1 cellular context compared by ENCODE assay signal in the genomic region with DNA sequence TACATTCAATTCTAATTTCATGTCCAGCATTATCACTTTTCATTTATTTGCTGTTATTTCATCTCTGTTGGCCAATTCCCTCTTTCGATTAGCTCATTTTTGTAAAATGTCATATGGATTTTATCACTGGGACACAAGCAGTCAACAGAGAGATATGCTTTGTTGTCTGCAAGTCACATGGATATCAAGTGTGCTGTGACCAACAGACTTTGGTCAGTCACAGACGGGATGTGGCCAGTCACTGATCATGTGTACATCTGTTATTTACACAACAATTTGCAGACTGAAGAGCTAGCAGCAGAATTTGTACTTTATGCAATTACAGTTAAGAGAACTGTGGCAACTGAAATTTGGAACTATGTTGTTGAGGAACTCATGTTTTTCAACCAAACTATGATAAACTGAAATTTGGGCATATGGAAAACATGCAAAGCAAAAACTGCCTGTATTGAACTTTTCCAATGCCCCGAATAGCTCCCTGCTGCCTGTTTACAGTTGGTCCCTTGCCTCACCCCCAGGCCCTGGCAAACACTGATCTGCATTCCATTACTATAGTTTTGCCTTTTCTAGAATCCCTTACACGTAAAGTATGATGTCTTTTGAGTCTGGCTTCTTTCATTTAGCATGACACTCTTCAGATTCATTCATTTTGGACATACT.
TF ChIP-seq lines count a peak whose summit lies in the region.

No MANE protein-coding gene starts in this region.

TF ChIP-seq in K562, 482 proteins besides CTCF, POLR2A, EP300 and RAD21 (continued from another document and continues in another):
- TF ChIP-seq, protein P1, sequence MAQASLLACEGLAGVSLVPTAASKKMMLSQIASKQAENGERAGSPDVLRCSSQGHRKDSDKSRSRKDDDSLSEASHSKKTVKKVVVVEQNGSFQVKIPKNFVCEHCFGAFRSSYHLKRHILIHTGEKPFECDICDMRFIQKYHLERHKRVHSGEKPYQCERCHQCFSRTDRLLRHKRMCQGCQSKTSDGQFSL (CRISPR knock-in tag; IDR thresholded peaks at IDR 0.05) = no peak
- TF ChIP-seq, protein P1 (tag; IDR thresholded peaks at IDR 0.05) = no peak
- peak; percentile 69 for TF ChIP-seq TAL1 (IDR thresholded peaks at IDR 0.05)
- TF ChIP-seq NFXL1 (CRISPR knock-in tag; IDR thresholded peaks at IDR 0.05) = no peak
- peak; percentile 81 for TF ChIP-seq L3MBTL2 (IDR thresholded peaks at IDR 0.05)
- TF ChIP-seq ZNF224 (CRISPR knock-in tag; IDR thresholded peaks at IDR 0.05) = no peak
- no peak for TF ChIP-seq ILF3 (IDR thresholded peaks at IDR 0.05; ENCODE audit: borderline replicate concordance)
- no peak for TF ChIP-seq POLR2AphosphoS2 (IDR thresholded peaks at IDR 0.05; ENCODE audit: low read length)
- TF ChIP-seq BRF1 (IDR thresholded peaks at IDR 0.05; ENCODE audit: borderline replicate concordance, extremely low read depth, insufficient read length) = no peak
- peak; percentile 88 for TF ChIP-seq SMAD4 (CRISPR knock-in tag; conservative IDR thresholded peaks at IDR 0.05)
- TF ChIP-seq RUNX1 (IDR thresholded peaks at IDR 0.05; ENCODE audit: low read depth) = no peak
- TF ChIP-seq ZSCAN32 (CRISPR knock-in tag; IDR thresholded peaks at IDR 0.05) = no peak
- TF ChIP-seq CBFA2T2 (conservative IDR thresholded peaks at IDR 0.05) = peak; percentile 73
- no peak for TF ChIP-seq THAP7 (CRISPR knock-in tag; IDR thresholded peaks at IDR 0.05)
- no peak for TF ChIP-seq CEBPG (CRISPR knock-in tag; IDR thresholded peaks at IDR 0.05)
- peak; percentile 85 to 92 for TF ChIP-seq CEBPG (tag; conservative IDR thresholded peaks at IDR 0.05 in 1 of 2, IDR thresholded peaks at IDR 0.05 in 1 of 2)
- no peak for TF ChIP-seq RHOXF2B (CRISPR knock-in tag; conservative IDR thresholded peaks at IDR 0.05)
- TF ChIP-seq CC2D1A (IDR thresholded peaks at IDR 0.05) = no peak
- no peak for TF ChIP-seq MBD2 (IDR thresholded peaks at IDR 0.05; ENCODE audit: borderline replicate concordance, low read depth)
- no peak for TF ChIP-seq KDM1A (IDR thresholded peaks at IDR 0.05)
- TF ChIP-seq, protein P2, sequence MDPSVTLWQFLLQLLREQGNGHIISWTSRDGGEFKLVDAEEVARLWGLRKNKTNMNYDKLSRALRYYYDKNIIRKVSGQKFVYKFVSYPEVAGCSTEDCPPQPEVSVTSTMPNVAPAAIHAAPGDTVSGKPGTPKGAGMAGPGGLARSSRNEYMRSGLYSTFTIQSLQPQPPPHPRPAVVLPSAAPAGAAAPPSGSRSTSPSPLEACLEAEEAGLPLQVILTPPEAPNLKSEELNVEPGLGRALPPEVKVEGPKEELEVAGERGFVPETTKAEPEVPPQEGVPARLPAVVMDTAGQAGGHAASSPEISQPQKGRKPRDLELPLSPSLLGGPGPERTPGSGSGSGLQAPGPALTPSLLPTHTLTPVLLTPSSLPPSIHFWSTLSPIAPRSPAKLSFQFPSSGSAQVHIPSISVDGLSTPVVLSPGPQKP (CRISPR knock-in tag; IDR thresholded peaks at IDR 0.05) = no peak
- no peak for TF ChIP-seq ZNF699 (CRISPR knock-in tag; IDR thresholded peaks at IDR 0.05; ENCODE audit: insufficient replicate concordance)
- no peak for TF ChIP-seq NCOA4 (IDR thresholded peaks at IDR 0.05; ENCODE audit: partially characterized antibody)
- no peak for TF ChIP-seq SNIP1 (IDR thresholded peaks at IDR 0.05; ENCODE audit: low read depth)
- TF ChIP-seq ZNF830 (CRISPR knock-in tag; IDR thresholded peaks at IDR 0.05) = no peak
- TF ChIP-seq EHMT2 (IDR thresholded peaks at IDR 0.05) = 0 out of 2 replicates have a peak, but pooled peaks have one; percentile 36
- TF ChIP-seq SIN3A (IDR thresholded peaks at IDR 0.05; ENCODE audit: borderline replicate concordance in 2 of 2, control insufficient read depth in 1 of 2, low read depth in 2 of 2, low read length in 2 of 2) = no peak
- TF ChIP-seq, protein P3, sequence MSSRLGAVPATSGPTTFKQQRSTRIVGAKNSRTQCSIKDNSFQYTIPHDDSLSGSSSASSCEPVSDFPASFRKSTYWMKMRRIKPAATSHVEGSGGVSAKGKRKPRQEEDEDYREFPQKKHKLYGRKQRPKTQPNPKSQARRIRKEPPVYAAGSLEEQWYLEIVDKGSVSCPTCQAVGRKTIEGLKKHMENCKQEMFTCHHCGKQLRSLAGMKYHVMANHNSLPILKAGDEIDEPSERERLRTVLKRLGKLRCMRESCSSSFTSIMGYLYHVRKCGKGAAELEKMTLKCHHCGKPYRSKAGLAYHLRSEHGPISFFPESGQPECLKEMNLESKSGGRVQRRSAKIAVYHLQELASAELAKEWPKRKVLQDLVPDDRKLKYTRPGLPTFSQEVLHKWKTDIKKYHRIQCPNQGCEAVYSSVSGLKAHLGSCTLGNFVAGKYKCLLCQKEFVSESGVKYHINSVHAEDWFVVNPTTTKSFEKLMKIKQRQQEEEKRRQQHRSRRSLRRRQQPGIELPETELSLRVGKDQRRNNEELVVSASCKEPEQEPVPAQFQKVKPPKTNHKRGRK (tag; IDR thresholded peaks at IDR 0.05) = no peak
- TF ChIP-seq, protein P4, sequence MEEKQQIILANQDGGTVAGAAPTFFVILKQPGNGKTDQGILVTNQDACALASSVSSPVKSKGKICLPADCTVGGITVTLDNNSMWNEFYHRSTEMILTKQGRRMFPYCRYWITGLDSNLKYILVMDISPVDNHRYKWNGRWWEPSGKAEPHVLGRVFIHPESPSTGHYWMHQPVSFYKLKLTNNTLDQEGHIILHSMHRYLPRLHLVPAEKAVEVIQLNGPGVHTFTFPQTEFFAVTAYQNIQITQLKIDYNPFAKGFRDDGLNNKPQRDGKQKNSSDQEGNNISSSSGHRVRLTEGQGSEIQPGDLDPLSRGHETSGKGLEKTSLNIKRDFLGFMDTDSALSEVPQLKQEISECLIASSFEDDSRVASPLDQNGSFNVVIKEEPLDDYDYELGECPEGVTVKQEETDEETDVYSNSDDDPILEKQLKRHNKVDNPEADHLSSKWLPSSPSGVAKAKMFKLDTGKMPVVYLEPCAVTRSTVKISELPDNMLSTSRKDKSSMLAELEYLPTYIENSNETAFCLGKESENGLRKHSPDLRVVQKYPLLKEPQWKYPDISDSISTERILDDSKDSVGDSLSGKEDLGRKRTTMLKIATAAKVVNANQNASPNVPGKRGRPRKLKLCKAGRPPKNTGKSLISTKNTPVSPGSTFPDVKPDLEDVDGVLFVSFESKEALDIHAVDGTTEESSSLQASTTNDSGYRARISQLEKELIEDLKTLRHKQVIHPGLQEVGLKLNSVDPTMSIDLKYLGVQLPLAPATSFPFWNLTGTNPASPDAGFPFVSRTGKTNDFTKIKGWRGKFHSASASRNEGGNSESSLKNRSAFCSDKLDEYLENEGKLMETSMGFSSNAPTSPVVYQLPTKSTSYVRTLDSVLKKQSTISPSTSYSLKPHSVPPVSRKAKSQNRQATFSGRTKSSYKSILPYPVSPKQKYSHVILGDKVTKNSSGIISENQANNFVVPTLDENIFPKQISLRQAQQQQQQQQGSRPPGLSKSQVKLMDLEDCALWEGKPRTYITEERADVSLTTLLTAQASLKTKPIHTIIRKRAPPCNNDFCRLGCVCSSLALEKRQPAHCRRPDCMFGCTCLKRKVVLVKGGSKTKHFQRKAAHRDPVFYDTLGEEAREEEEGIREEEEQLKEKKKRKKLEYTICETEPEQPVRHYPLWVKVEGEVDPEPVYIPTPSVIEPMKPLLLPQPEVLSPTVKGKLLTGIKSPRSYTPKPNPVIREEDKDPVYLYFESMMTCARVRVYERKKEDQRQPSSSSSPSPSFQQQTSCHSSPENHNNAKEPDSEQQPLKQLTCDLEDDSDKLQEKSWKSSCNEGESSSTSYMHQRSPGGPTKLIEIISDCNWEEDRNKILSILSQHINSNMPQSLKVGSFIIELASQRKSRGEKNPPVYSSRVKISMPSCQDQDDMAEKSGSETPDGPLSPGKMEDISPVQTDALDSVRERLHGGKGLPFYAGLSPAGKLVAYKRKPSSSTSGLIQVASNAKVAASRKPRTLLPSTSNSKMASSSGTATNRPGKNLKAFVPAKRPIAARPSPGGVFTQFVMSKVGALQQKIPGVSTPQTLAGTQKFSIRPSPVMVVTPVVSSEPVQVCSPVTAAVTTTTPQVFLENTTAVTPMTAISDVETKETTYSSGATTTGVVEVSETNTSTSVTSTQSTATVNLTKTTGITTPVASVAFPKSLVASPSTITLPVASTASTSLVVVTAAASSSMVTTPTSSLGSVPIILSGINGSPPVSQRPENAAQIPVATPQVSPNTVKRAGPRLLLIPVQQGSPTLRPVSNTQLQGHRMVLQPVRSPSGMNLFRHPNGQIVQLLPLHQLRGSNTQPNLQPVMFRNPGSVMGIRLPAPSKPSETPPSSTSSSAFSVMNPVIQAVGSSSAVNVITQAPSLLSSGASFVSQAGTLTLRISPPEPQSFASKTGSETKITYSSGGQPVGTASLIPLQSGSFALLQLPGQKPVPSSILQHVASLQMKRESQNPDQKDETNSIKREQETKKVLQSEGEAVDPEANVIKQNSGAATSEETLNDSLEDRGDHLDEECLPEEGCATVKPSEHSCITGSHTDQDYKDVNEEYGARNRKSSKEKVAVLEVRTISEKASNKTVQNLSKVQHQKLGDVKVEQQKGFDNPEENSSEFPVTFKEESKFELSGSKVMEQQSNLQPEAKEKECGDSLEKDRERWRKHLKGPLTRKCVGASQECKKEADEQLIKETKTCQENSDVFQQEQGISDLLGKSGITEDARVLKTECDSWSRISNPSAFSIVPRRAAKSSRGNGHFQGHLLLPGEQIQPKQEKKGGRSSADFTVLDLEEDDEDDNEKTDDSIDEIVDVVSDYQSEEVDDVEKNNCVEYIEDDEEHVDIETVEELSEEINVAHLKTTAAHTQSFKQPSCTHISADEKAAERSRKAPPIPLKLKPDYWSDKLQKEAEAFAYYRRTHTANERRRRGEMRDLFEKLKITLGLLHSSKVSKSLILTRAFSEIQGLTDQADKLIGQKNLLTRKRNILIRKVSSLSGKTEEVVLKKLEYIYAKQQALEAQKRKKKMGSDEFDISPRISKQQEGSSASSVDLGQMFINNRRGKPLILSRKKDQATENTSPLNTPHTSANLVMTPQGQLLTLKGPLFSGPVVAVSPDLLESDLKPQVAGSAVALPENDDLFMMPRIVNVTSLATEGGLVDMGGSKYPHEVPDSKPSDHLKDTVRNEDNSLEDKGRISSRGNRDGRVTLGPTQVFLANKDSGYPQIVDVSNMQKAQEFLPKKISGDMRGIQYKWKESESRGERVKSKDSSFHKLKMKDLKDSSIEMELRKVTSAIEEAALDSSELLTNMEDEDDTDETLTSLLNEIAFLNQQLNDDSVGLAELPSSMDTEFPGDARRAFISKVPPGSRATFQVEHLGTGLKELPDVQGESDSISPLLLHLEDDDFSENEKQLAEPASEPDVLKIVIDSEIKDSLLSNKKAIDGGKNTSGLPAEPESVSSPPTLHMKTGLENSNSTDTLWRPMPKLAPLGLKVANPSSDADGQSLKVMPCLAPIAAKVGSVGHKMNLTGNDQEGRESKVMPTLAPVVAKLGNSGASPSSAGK (IDR thresholded peaks at IDR 0.05) = peak; percentile 66; the same call in 1 of the 2 replicates
- peak; percentile 89 for TF ChIP-seq ZNF592 (IDR thresholded peaks at IDR 0.05)
- TF ChIP-seq ZNF644 (tag; IDR thresholded peaks at IDR 0.05; ENCODE audit: low read depth) = no peak; the same call in 1 of the 2 replicates
- no peak for TF ChIP-seq NUFIP1 (IDR thresholded peaks at IDR 0.05; ENCODE audit: partially characterized antibody)
- TF ChIP-seq RBM25 (IDR thresholded peaks at IDR 0.05; ENCODE audit: low read depth, low read length, severe bottlenecking) = no peak
- TF ChIP-seq MCM2 (IDR thresholded peaks at IDR 0.05; ENCODE audit: low read depth) = no peak
- TF ChIP-seq NR2C1 (IDR thresholded peaks at IDR 0.05) = no peak
- TF ChIP-seq NR2C1 (tag; IDR thresholded peaks at IDR 0.05) = no peak; the same call in 1 of the 2 replicates
- TF ChIP-seq, protein P5, sequence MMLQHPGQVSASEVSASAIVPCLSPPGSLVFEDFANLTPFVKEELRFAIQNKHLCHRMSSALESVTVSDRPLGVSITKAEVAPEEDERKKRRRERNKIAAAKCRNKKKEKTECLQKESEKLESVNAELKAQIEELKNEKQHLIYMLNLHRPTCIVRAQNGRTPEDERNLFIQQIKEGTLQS (IDR thresholded peaks at IDR 0.05) = peak; percentile 51; the same call in 1 of the 2 replicates
- TF ChIP-seq, protein P5 (CRISPR knock-in tag; conservative IDR thresholded peaks at IDR 0.05) = no peak
